ENCODE assay signal across 8 cellular contexts in genomic region chr3:146065573-146066006, GRCh38.
A peak's percentile ranks its signal among the peaks of the same experiment; 100 is the strongest.
DNase-seq lines count a peak whose midpoint lies in the region; ATAC-seq and TF ChIP-seq lines count a peak whose summit lies in the region.

No MANE protein-coding gene starts in this region.

- peak; percentile 66 for DNase-seq in NCI-H510A treated with DMSO at 0.1 percent for 48 hours (lab: John Stamatoyannopoulos, UW)
- no peak for DNase-seq in NCI-H510A (lab: John Stamatoyannopoulos, UW)
- DNase-seq in RWPE1 (ENCODE audit: low spot score): no peak
- DNase-seq in fibroblast of the conjunctiva (ENCODE audit: low read depth): peak; percentile 57
- peak; percentile 71 for DNase-seq in smooth muscle cell of the brain vasculature (ENCODE audit: low read depth, low spot score)

- CTCF ChIA-PET in RWPE1 (lab: Yijun Ruan, JAX): interaction anchor here (0.5 to 2.4 kb wide), 12 partner anchors 26 to 1511 kb away, joined by 3 to 42 read pairs (median 4); no protein-coding TSS in a partner anchor

- no peak for TF ChIP-seq EP300 in Ishikawa (IDR thresholded peaks at IDR 0.05; ENCODE audit: borderline replicate concordance)

- ATAC-seq in HG03280 (IDR thresholded peaks at IDR 0.05; ENCODE audit: unreplicated experiment) (no peak), GM21526 (IDR thresholded peaks at IDR 0.05; ENCODE audit: low FRiP score, unreplicated experiment) (no peak)

- TF ChIP-seq RAD21 in Ishikawa (IDR thresholded peaks at IDR 0.05; ENCODE audit: low read depth): peak; percentile 78

- POLR2A ChIA-PET in RWPE1 (lab: Yijun Ruan, JAX; ENCODE audit: low non-redundant PET): interaction anchor here (0.7 kb wide), 1 partner anchor 38 kb away, joined by 3 read pairs; no protein-coding TSS in a partner anchor

- peak; percentile 72 for TF ChIP-seq CTCF in RWPE1 (conservative IDR thresholded peaks at IDR 0.05; ENCODE audit: low read depth)

- H3K27ac ChIP-seq in RWPE1: no peak overlapping the region

TF ChIP-seq in Ishikawa, 13 proteins besides CTCF, POLR2A, EP300 and RAD21:
- TF ChIP-seq TEAD4 (IDR thresholded peaks at IDR 0.05) (no peak), YY1 (IDR thresholded peaks at IDR 0.05; ENCODE audit: low read depth) (no peak), TCF12 (IDR thresholded peaks at IDR 0.05; ENCODE audit: low read depth) (no peak)
- TF ChIP-seq, protein P1, sequence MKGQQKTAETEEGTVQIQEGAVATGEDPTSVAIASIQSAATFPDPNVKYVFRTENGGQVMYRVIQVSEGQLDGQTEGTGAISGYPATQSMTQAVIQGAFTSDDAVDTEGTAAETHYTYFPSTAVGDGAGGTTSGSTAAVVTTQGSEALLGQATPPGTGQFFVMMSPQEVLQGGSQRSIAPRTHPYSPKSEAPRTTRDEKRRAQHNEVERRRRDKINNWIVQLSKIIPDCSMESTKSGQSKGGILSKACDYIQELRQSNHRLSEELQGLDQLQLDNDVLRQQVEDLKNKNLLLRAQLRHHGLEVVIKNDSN (IDR thresholded peaks at IDR 0.05): no peak

Comparison
In these comparisons a context has a peak if more than half of its experiments do, and no peak if none do; other contexts are left out.
1. DNase-seq: peak in NCI-H510A treated with DMSO at 0.1 percent for 48 hours (single experiment), fibroblast of the conjunctiva (single experiment) and smooth muscle cell of the brain vasculature (single experiment); none in NCI-H510A (single experiment) and RWPE1 (single experiment).